28 cellular contexts compared by ENCODE assay signal in the genomic region with DNA sequence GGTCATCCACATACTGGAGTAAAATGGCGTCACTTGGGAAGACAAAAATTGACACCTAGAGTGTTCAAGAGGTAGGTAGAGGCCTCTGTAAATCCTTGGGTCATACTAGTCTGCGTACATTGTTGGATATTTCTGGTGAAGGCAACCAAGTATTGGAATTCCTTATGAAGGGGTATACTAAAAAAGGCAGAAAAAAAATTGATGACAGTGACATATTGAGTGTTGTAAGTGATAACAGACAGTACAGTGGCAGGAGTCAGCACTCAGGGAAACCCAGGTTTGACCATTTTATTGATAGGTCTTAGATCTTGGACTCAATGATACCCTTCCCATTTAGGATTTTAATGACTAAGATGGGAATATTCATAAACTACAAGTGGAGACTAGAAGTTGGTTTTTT.
"Had no signal": no experiment of that assay in that cellular context is flagged by ENCODE, and none has a peak within 500 bp of the region (broad histone marks: within the 10 kb centered on the region; RNA-seq: fewer than 3 reads in every experiment).

No MANE protein-coding gene starts in this region.

- H3K4me3 ChIP-seq: colonic mucosa, coronary artery, dorsolateral prefrontal cortex, esophagus muscularis mucosa, esophagus squamous epithelium, gastrocnemius medialis, gastroesophageal sphincter, heart left ventricle, heart right ventricle had no signal

- DNase-seq: colonic mucosa; cortex of kidney; dermis blood vessel endothelial cell; dorsolateral prefrontal cortex; effector CD4-positive, alpha-beta T cell; effector CD8-positive, alpha-beta T cell; effector memory CD4-positive, alpha-beta T cell; effector memory CD8-positive, alpha-beta T cell; endodermal cell; erythroblast; esophagus squamous epithelium; foreskin fibroblast; foreskin keratinocyte; foreskin melanocyte; gastrocnemius medialis; glutamatergic neuron; head of caudate nucleus; heart left ventricle; heart right ventricle had no signal

- FAIRE-seq: colon, endometrium, endothelial cell of umbilical vein, frontal cortex had no signal

- H3K9me3 ChIP-seq: colonic mucosa, esophagus muscularis mucosa, esophagus squamous epithelium, gastrocnemius medialis, gastroesophageal sphincter had no signal

- ATAC-seq: effector memory CD8-positive, alpha-beta T cell; esophagus mucosa; foreskin keratinocyte; gastrocnemius medialis; gastroesophageal sphincter; heart left ventricle; heart right ventricle had no signal

- H3K4me1 ChIP-seq: colonic mucosa, esophagus muscularis mucosa, esophagus squamous epithelium, foreskin keratinocyte, gastrocnemius medialis, gastroesophageal sphincter, heart left ventricle, heart right ventricle had no signal

- H3K27ac ChIP-seq: colonic mucosa, coronary artery, dorsolateral prefrontal cortex, epithelial cell of prostate, esophagus muscularis mucosa, esophagus squamous epithelium, foreskin keratinocyte, gastrocnemius medialis, gastroesophageal sphincter, heart left ventricle, heart right ventricle had no signal

- H3K36me3 ChIP-seq: colonic mucosa, esophagus muscularis mucosa, esophagus squamous epithelium, gastrocnemius medialis, gastroesophageal sphincter, heart left ventricle, heart right ventricle had no signal

- H3K27me3 ChIP-seq: colonic mucosa, dorsolateral prefrontal cortex, esophagus muscularis mucosa, esophagus squamous epithelium, foreskin keratinocyte, gastrocnemius medialis, gastroesophageal sphincter, heart left ventricle, heart right ventricle had no signal
